Comparison of ENCODE assay signal across 14 cellular contexts in the genomic region with DNA sequence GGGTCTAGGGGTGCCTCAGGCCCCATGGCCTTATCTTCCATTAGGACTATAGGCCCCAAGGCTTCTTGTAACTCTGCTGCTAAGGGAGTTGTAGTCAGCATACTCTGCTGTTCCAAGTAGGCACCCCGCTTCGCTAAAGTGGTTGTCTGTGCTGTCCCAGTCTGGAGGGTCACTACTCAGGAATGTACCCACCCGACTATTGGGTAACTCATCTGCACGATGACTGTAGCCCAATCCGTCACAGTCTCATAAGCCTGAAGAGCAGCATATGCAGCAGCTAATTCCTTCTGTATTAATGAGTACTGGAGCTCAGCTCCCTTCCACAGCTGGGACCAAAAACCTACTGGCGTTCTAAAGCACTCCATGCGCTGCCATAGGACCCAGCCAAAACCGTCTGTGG.
A peak's percentile ranks its signal among the peaks of the same experiment; 100 is the strongest.
DNase-seq lines count a peak whose midpoint lies in the region; ATAC-seq and TF ChIP-seq lines count a peak whose summit lies in the region.
"Had no signal": no experiment of that assay in that cellular context is flagged by ENCODE, and none has a peak within 500 bp of the region (broad histone marks: within the 10 kb centered on the region; RNA-seq: fewer than 3 reads in every experiment).

No MANE protein-coding gene starts in this region.

- H3K4me3 ChIP-seq in fibroblast of mammary gland (ENCODE audit: control insufficient read depth, low read depth, low read length): no peak overlapping the region
- H3K4me3 ChIP-seq: A549, GM23248 had no signal

- TF ChIP-seq CTCF in fibroblast of mammary gland (conservative IDR thresholded peaks at IDR 0.05; ENCODE audit: control insufficient read depth, insufficient read depth, low read depth, low read length): no peak

- DNase-seq in HCEC 1CT (peak; percentile 94), amniotic epithelial cell (ENCODE audit: low read depth) (peak; percentile 60), fibroblast of mammary gland (ENCODE audit: low read depth) (peak; percentile 85), ecto neural progenitor cell (ENCODE audit: low spot score) (no peak), kidney tubule cell (ENCODE audit: low spot score) (no peak)
- DNase-seq in activated CD4-positive, alpha-beta T cell treated with anti-CD3 and anti-CD28 coated beads for 48 hours: no peak
- DNase-seq: Caco-2; CD8-positive, alpha-beta memory T cell; DMS53; GM23248; H7; KBM-7 had no signal

- no peak for ATAC-seq in HG02884 (IDR thresholded peaks at IDR 0.05; ENCODE audit: unreplicated experiment)
- ATAC-seq: A549 had no signal

Comparison
In these comparisons a context has a peak if more than half of its experiments do, and no peak if none do; other contexts are left out.
1. DNase-seq: peak in HCEC 1CT (single experiment), amniotic epithelial cell (single experiment) and fibroblast of mammary gland (single experiment); none in activated CD4-positive, alpha-beta T cell treated with anti-CD3 and anti-CD28 coated beads for 48 hours (single experiment), ecto neural progenitor cell (single experiment) and kidney tubule cell (single experiment).